21 cellular contexts compared by ENCODE assay signal in genomic region chr1:40917995-40918711, GRCh38. TPM values are rescaled to one million over a fixed set of nuclear protein-coding genes. Genes with fewer than 3 reads are reported as not detected.
A peak's percentile ranks its signal among the peaks of the same experiment; 100 is the strongest.
DNase-seq lines count a peak whose midpoint lies in the region; ATAC-seq, FAIRE-seq and TF ChIP-seq lines count a peak whose summit lies in the region.
"Had no signal": no experiment of that assay in that cellular context is flagged by ENCODE, and none has a peak within 500 bp of the region (broad histone marks: within the 10 kb centered on the region; RNA-seq: fewer than 3 reads in every experiment).

No MANE protein-coding gene starts in this region.

- no peak overlapping the region for H3K4me3 Mint-ChIP-seq in Calu3 (ENCODE audit: low read depth, unreplicated experiment)
- no peak overlapping the region for H3K4me3 Mint-ChIP-seq in CD8-positive, alpha-beta memory T cell
- H3K4me3 Mint-ChIP-seq: CD4-positive, CD25-positive, alpha-beta regulatory T cell had no signal

- DNase-seq in Calu3 (peak; percentile 21), K562 (ENCODE audit: extremely low read depth in 1 of 4, low spot score in 3 of 4) (no peak), sigmoid colon (peak; percentile 33), activated gamma-delta T cell (lab: John Stamatoyannopoulos, UW) (no peak), SK-N-SH (no peak)
- DNase-seq in CD8-positive, alpha-beta memory T cell = no peak
- DNase-seq: CD4-positive, CD25-positive, alpha-beta regulatory T cell; COR-L47; DMS 273 treated with DMSO at 0.1 percent for 48 hours; DMS79 treated with DMSO at 0.1 percent for 48 hours; H7; NCI-H1105 treated with DMSO at 0.1 percent for 48 hours; NCI-H1694; NCI-H2081 treated with DMSO at 0.1 percent for 48 hours; NCI-H2171 treated with DMSO at 0.1 percent for 48 hours; NCI-H524 treated with DMSO at 0.1 percent for 48 hours; NCI-H82; SJCRH30 had no signal

- H2AFZ ChIP-seq in K562 (ENCODE audit: low read depth, low read length) = no peak overlapping the region; the same call in 1 of the 2 replicates
- H2AFZ ChIP-seq in SK-N-SH (ENCODE audit: low read depth) = no peak overlapping the region

- intact Hi-C loops in Calu3 (cut with micrococcal nuclease; ENCODE audit: unreplicated experiment) (loop anchor here (2.0 kb wide), 2 partner anchors 19 to 31 kb away; no protein-coding TSS in a partner anchor), K562 (cut with micrococcal nuclease) (loop anchor here (5.0 kb wide), 1 partner anchor 56 kb away; the partner anchor contains the start of gene CITED4), sigmoid colon (cut with DNase I) (no loop called here)

- FAIRE-seq in K562 (lab: Jason Lieb, UNC) = no peak
- FAIRE-seq: RCC 7860 had no signal

- no peaks in the 10 kb centered on the region for H3K9me3 ChIP-seq in K562 (replicated peaks; ENCODE audit: control insufficient read depth, insufficient read depth, low read depth, low read length)
- H3K9me3 ChIP-seq in sigmoid colon = no peaks in the 10 kb centered on the region
- no peaks in the 10 kb centered on the region for H3K9me3 ChIP-seq in CD8-positive, alpha-beta memory T cell (ENCODE audit: low read length)
- no peaks in the 10 kb centered on the region for H3K9me3 ChIP-seq in SK-N-SH
- H3K9me3 ChIP-seq: SJCRH30 had no signal

- H3K4me3 ChIP-seq in K562 (no peak overlapping the region), sigmoid colon (no peak overlapping the region), SK-N-SH (ENCODE audit: low read depth in 2 of 2, low read length in 1 of 2) (no peak overlapping the region)
- no peak overlapping the region for H3K4me3 ChIP-seq in CD8-positive, alpha-beta memory T cell (ENCODE audit: low read length)
- H3K4me3 ChIP-seq: SJCRH30 had no signal

- no peaks in the 10 kb centered on the region for H3K9me2 ChIP-seq in SK-N-SH

- no peaks in the 10 kb centered on the region for H3K36me3 ChIP-seq in K562 (ENCODE audit: control insufficient read depth, insufficient read depth, low read length)
- no peaks in the 10 kb centered on the region for H3K36me3 ChIP-seq in sigmoid colon
- H3K36me3 ChIP-seq in CD8-positive, alpha-beta memory T cell (ENCODE audit: insufficient read depth, low read length) = no peaks in the 10 kb centered on the region
- H3K36me3 ChIP-seq in SK-N-SH (replicated peaks in 1 of 2; ENCODE audit: control insufficient read depth in 1 of 2, insufficient read depth in 2 of 2, low read length in 1 of 2) = no peaks in the 10 kb centered on the region
- H3K36me3 ChIP-seq: SJCRH30 had no signal

- TF ChIP-seq EP300 in K562 (IDR thresholded peaks at IDR 0.05; ENCODE audit: low read length) = no peak
- no peak for TF ChIP-seq EP300 in sigmoid colon (IDR thresholded peaks at IDR 0.05)
- no peak for TF ChIP-seq EP300 in SK-N-SH (IDR thresholded peaks at IDR 0.05; ENCODE audit: borderline replicate concordance in 1 of 2, low read depth in 1 of 2, low read length in 1 of 2)

- BruUV-seq in Calu3 (replicated peaks; lab: Mats Ljungman, UMichigan) = no TSS peak
- no TSS peak for BruUV-seq in K562 (replicated peaks; lab: Mats Ljungman, UMichigan)

- no peak; the same call in 2 of the 3 replicates for ATAC-seq in K562

- peaks cover 20% of the 10 kb centered on the region for H3K36me3 Mint-ChIP-seq in Calu3 (ENCODE audit: insufficient read depth, unreplicated experiment)
- H3K36me3 Mint-ChIP-seq in CD8-positive, alpha-beta memory T cell = no peaks in the 10 kb centered on the region
- H3K36me3 Mint-ChIP-seq: CD4-positive, CD25-positive, alpha-beta regulatory T cell had no signal

- H3K27me3 ChIP-seq in K562 (ENCODE audit: control insufficient read depth in 2 of 2, insufficient read depth in 2 of 2, low read length in 2 of 2) (peaks cover under 1 to 3% of the 10 kb centered on the region in 2 experiments; a peak in 2 of 5 replicates), layer of hippocampus (ENCODE audit: control insufficient read depth, insufficient read depth, low read length) (no peaks in the 10 kb centered on the region), sigmoid colon (no peaks in the 10 kb centered on the region), SK-N-SH (ENCODE audit: insufficient read depth) (no peaks in the 10 kb centered on the region)
- no peaks in the 10 kb centered on the region for H3K27me3 ChIP-seq in CD8-positive, alpha-beta memory T cell (ENCODE audit: insufficient read depth, low read length, poor library complexity, severe bottlenecking)
- H3K27me3 ChIP-seq: SJCRH30 had no signal

- TF ChIP-seq CTCF in Calu3 (IDR thresholded peaks at IDR 0.05; ENCODE audit: unreplicated experiment) (no peak), K562 (IDR thresholded peaks at IDR 0.05 in 2 of 3, conservative IDR thresholded peaks at IDR 0.05 in 1 of 3; ENCODE audit: insufficient read depth in 2 of 3, low read depth in 1 of 3, low read length in 3 of 3) (no peak), sigmoid colon (IDR thresholded peaks at IDR 0.05) (no peak), SK-N-SH (IDR thresholded peaks at IDR 0.05) (no peak)

- no peaks in the 10 kb centered on the region for H3F3A ChIP-seq in SK-N-SH (replicated peaks; ENCODE audit: insufficient read depth)

- peaks cover 57% of the 10 kb centered on the region for H3K4me1 Mint-ChIP-seq in Calu3 (ENCODE audit: low read depth, unreplicated experiment)
- H3K4me1 Mint-ChIP-seq in CD8-positive, alpha-beta memory T cell = no peaks in the 10 kb centered on the region
- H3K4me1 Mint-ChIP-seq: CD4-positive, CD25-positive, alpha-beta regulatory T cell had no signal

- H3K4me1 ChIP-seq in K562 (replicated peaks in 1 of 2; ENCODE audit: control insufficient read depth in 2 of 2, insufficient read depth in 2 of 2, low read length in 2 of 2) = peaks cover 3 to 8% of the 10 kb centered on the region in 2 experiments; a peak in 4 of 5 replicates
- H3K4me1 ChIP-seq in sigmoid colon = no peaks in the 10 kb centered on the region
- H3K4me1 ChIP-seq in CD8-positive, alpha-beta memory T cell (ENCODE audit: insufficient read depth, low read length) = no peaks in the 10 kb centered on the region
- peaks cover 0 to 1% of the 10 kb centered on the region in 2 experiments; a peak in 1 of 4 replicates for H3K4me1 ChIP-seq in SK-N-SH (ENCODE audit: control insufficient read depth in 1 of 2, insufficient read depth in 2 of 2, low read depth in 1 of 2, low read length in 1 of 2)

- H3K9ac ChIP-seq in K562 (ENCODE audit: insufficient read depth in 1 of 2, low read depth in 2 of 2, low read length in 2 of 2) = no peak overlapping the region
- no peak overlapping the region for H3K9ac ChIP-seq in SK-N-SH

- H3K4me2 ChIP-seq in K562 (ENCODE audit: insufficient read depth, low read length) (no peak overlapping the region), SK-N-SH (no peak overlapping the region)

- in situ Hi-C loops in K562 (cut with MboI) = no loop called here

- no peak for TF ChIP-seq RAD21 in K562 (CRISPR knock-in tag; conservative IDR thresholded peaks at IDR 0.05 in 1 of 2, IDR thresholded peaks at IDR 0.05 in 1 of 2)
- no peak for TF ChIP-seq RAD21 in SK-N-SH (IDR thresholded peaks at IDR 0.05; ENCODE audit: low read length)

- POLR2A ChIA-PET in K562 (lab: Yijun Ruan, JAX) = interaction anchor here (0.6 to 1.6 kb wide), 9 partner anchors 10 to 123 kb away, joined by 3 to 6 read pairs (median 4); no protein-coding TSS in a partner anchor
- POLR2A ChIA-PET in CD8-positive, alpha-beta memory T cell (lab: Charles Lee) = no interaction called here
- POLR2A ChIA-PET in SK-N-SH (lab: Yijun Ruan, JAX) = no interaction called here

- H3K27ac ChIP-seq in K562 (ENCODE audit: extremely low read depth, low read depth, low read length) (no peak overlapping the region), layer of hippocampus (ENCODE audit: low read depth, low read length) (peak overlapping the region; percentile 35), sigmoid colon (no peak overlapping the region), SK-N-SH (ENCODE audit: low read depth in 2 of 2, low read length in 1 of 2) (no peak overlapping the region)
- no peak overlapping the region for H3K27ac ChIP-seq in CD8-positive, alpha-beta memory T cell (ENCODE audit: low read depth, low read length)
- H3K27ac ChIP-seq: HL-60, SJCRH30 had no signal

- 18% methylated on average over 6 of the region's 6 CpGs for WGBS in K562 (ENCODE audit: insufficient coverage, low coverage, missing lambda C conversion rate)
- WGBS in sigmoid colon, 2 donors = 74 to 87% methylated on average over 6 of the region's 6 CpGs
- 93% methylated on average over 6 of the region's 6 CpGs for WGBS in SK-N-SH (ENCODE audit: low lambda C conversion rate)

- no peaks in the 10 kb centered on the region for H3K27me3 Mint-ChIP-seq in Calu3 (ENCODE audit: unreplicated experiment)
- H3K27me3 Mint-ChIP-seq in CD8-positive, alpha-beta memory T cell = peaks cover 3 to 4% of the 10 kb centered on the region in 2 donors
- H3K27me3 Mint-ChIP-seq: CD4-positive, CD25-positive, alpha-beta regulatory T cell had no signal

- CTCF ChIA-PET in Calu3 (lab: Charles Lee) = interaction anchor here (1.4 to 2.2 kb wide), 3 partner anchors 11 to 31 kb away, joined by 3 to 9 read pairs (median 3); no protein-coding TSS in a partner anchor
- CTCF ChIA-PET in K562 (lab: Yijun Ruan, JAX; ENCODE audit: low intra/inter-chr PET ratio) = no interaction called here
- CTCF ChIA-PET in CD8-positive, alpha-beta memory T cell (lab: Charles Lee) = interaction anchor here (1.4 kb wide), 1 partner anchor 30 kb away, joined by 4 read pairs; no protein-coding TSS in a partner anchor
- CTCF ChIA-PET in SK-N-SH (lab: Yijun Ruan, JAX) = interaction anchor here (1.2 kb wide), 1 partner anchor 34 kb away, joined by 3 read pairs; no protein-coding TSS in a partner anchor

- H3K9me1 ChIP-seq in K562 (ENCODE audit: control insufficient read depth, insufficient read depth, low read length) = no peaks in the 10 kb centered on the region

- H4K20me1 ChIP-seq in K562 (replicated peaks; ENCODE audit: control insufficient read depth, insufficient read depth, low read length) (no peaks in the 10 kb centered on the region), SK-N-SH (ENCODE audit: insufficient read depth) (no peaks in the 10 kb centered on the region)

- TF ChIP-seq POLR2A in K562 (conservative IDR thresholded peaks at IDR 0.05) (no peak), sigmoid colon (IDR thresholded peaks at IDR 0.05) (no peak)

- H3K79me2 ChIP-seq in K562 (ENCODE audit: control insufficient read depth, insufficient read depth, low read length) (no peaks in the 10 kb centered on the region), SK-N-SH (ENCODE audit: insufficient read depth) (no peaks in the 10 kb centered on the region)

- H3K27ac Mint-ChIP-seq in Calu3 (ENCODE audit: unreplicated experiment) = peak overlapping the region; percentile 60
- no peak overlapping the region for H3K27ac Mint-ChIP-seq in CD8-positive, alpha-beta memory T cell
- H3K27ac Mint-ChIP-seq: CD4-positive, CD25-positive, alpha-beta regulatory T cell had no signal

- H3K9me3 Mint-ChIP-seq in Calu3 (ENCODE audit: low read depth, unreplicated experiment) = no peaks in the 10 kb centered on the region
- H3K9me3 Mint-ChIP-seq in CD8-positive, alpha-beta memory T cell = no peaks in the 10 kb centered on the region

RNA-seq across cellular contexts. Expression of gene CITED4, which starts 56.0 kb away (rescaled TPM):
- total RNA-seq in Calu3 (2022) = 81.2 and 85.2 TPM in 2 replicates
- 0.37 TPM in 1 of 2 replicates, not detected in the other for total RNA-seq in K562 (2011; cell fraction: chromatin; rRNA removed; ENCODE audit: low replicate concordance)
- total RNA-seq in K562 (2011; cell fraction: nucleolus; rRNA removed) = 0.92 and 1.0 TPM in 2 replicates
- 0.51 TPM in 1 of 2 replicates, not detected in the other for total RNA-seq in K562 (2011; cell fraction: nucleoplasm; rRNA removed)
- 0.36 and 0.69 TPM in 2 replicates for total RNA-seq in K562 (2014; rRNA removed)
- total RNA-seq in K562 (2014; rRNA removed; fragmentation: Illumina TruSeq; extraction: Trizol) = 0.11 TPM in 1 of 2 replicates, not detected in the other
- 0.11 TPM in 1 of 2 replicates, not detected in the other for total RNA-seq in K562 (2015; rRNA removed; fragmentation: Illumina TruSeq; extraction: Trizol)
- total RNA-seq in K562 (2021) = 0.89 and 1.2 TPM in 2 replicates
- 0.07 and 0.17 TPM in 2 replicates for polyA plus RNA-seq in K562 (2011; rRNA removed)
- 0.04 and 1.2 TPM in 2 replicates for polyA plus RNA-seq in K562 (2011; cell fraction: cytosol; rRNA removed)
- polyA plus RNA-seq in K562 (2011; cell fraction: nucleus; rRNA removed) = 0.08 and 0.85 TPM in 2 replicates
- 0.51 and 1.2 TPM in 2 replicates for polyA plus RNA-seq in K562 (2012)
- 0.12 TPM in 1 of 2 replicates, not detected in the other for polyA plus RNA-seq in K562 (2014; fragmentation: Illumina TruSeq; extraction: Trizol)
- not detected for polyA plus RNA-seq in K562 (2014; fragmentation: Nextera tagmentation; extraction: Ambion mirVana)
- 0.23 and 0.48 TPM in 2 replicates for polyA plus RNA-seq in K562 (2014; rRNA removed)
- polyA minus RNA-seq in K562 (2011; rRNA and poly(A)+ RNA removed) = not detected in 2 replicates
- polyA minus RNA-seq in K562 (2011; cell fraction: cytosol; rRNA and poly(A)+ RNA removed) = not detected in 2 replicates
- polyA minus RNA-seq in K562 (2011; cell fraction: nucleus; rRNA and poly(A)+ RNA removed) = 0.44 and 0.54 TPM in 2 replicates
- 10 to 100 TPM; 22.7 to 59.8 (median 36.9) TPM for total RNA-seq in sigmoid colon
- polyA plus RNA-seq in sigmoid colon = 1 to 10 TPM in 1 of 3 donors, not detected in 2; 3.0 TPM
- total RNA-seq in CD8-positive, alpha-beta memory T cell = 1 to 10 TPM; 1.3 to 1.7 TPM
- polyA plus RNA-seq in CD8-positive, alpha-beta memory T cell = 16.4 TPM
- polyA plus RNA-seq in SK-N-SH (2012; rRNA removed) = 5.9 and 10.1 TPM in 2 replicates
- 6.7 and 10.0 TPM in 2 replicates for polyA plus RNA-seq in SK-N-SH (2012; cell fraction: cytosol; rRNA removed)
- 5.6 and 13.0 TPM in 2 replicates for polyA plus RNA-seq in SK-N-SH (2012; cell fraction: nucleus; rRNA removed)
- total RNA-seq: SJCRH30 had no signal

Comparison
In these comparisons a context has a peak if more than half of its experiments do, and no peak if none do; other contexts are left out.
1. DNase-seq: peak in Calu3 (single experiment) and sigmoid colon (single experiment); none in K562 (0 of 4), activated gamma-delta T cell (single experiment), CD8-positive, alpha-beta memory T cell (0 of 5) and SK-N-SH (single experiment).
2. RNA of gene CITED4, which starts 56.0 kb away (total RNA-seq): 81.2 to 85.2 TPM in Calu3 and 22.7 to 59.8 TPM in sigmoid colon; 1.3 to 1.7 TPM in CD8-positive, alpha-beta memory T cell and 0.11 to 1.2 TPM in K562; every median in the first group is over 4 times any median in the second.